ENCODE assay signal across 9 cellular contexts in genomic region chr15:90142216-90143175, GRCh38. TPM values are rescaled to one million over a fixed set of nuclear protein-coding genes. Genes with fewer than 3 reads are reported as not detected.
A peak's percentile ranks its signal among the peaks of the same experiment; 100 is the strongest.
DNase-seq lines count a peak whose midpoint lies in the region; ATAC-seq and TF ChIP-seq lines count a peak whose summit lies in the region.
"Had no signal": no experiment of that assay in that cellular context is flagged by ENCODE, and none has a peak within 500 bp of the region (broad histone marks: within the 10 kb centered on the region; RNA-seq: fewer than 3 reads in every experiment).

No MANE protein-coding gene starts in this region.

- no peaks in the 10 kb centered on the region for H3K9me3 Mint-ChIP-seq in MCF 10A (ENCODE audit: unreplicated experiment)

- ATAC-seq in GM21447 (IDR thresholded peaks at IDR 0.05; ENCODE audit: unreplicated experiment) (no peak), HG03571 (IDR thresholded peaks at IDR 0.05; ENCODE audit: unreplicated experiment) (no peak)

- no peak overlapping the region for H3K27ac Mint-ChIP-seq in MCF 10A (ENCODE audit: low read depth, unreplicated experiment)

- no peaks in the 10 kb centered on the region for H3K36me3 ChIP-seq in sigmoid colon

- CTCF ChIA-PET in MCF 10A (lab: Yijun Ruan, JAX): interaction anchor here (0.6 to 3.7 kb wide), 25 partner anchors 8 to 1535 kb away, joined by 3 to 32 read pairs (median 5); partner anchors contain the start of genes CIB1, GDPGP1 and TTLL13

- H3K4me3 Mint-ChIP-seq in MCF 10A (ENCODE audit: unreplicated experiment): no peak overlapping the region

- POLR2A ChIA-PET in MCF 10A (lab: Yijun Ruan, JAX): interaction anchor here (0.7 to 1.5 kb wide), 6 partner anchors 42 to 403 kb away, joined by 3 to 7 read pairs (median 4); no protein-coding TSS in a partner anchor

- peak overlapping the region in 1 of 4 donors; percentile 51 for H3K27ac ChIP-seq in sigmoid colon

- TF ChIP-seq CTCF in NB4 (IDR thresholded peaks at IDR 0.05; ENCODE audit: low read depth, low read length) (no peak), sigmoid colon (IDR thresholded peaks at IDR 0.05) (no peak), MCF 10A (IDR thresholded peaks at IDR 0.05; ENCODE audit: unreplicated experiment) (no peak)

- peaks cover 0 to 20% (median 13%) of the 10 kb centered on the region in 4 donors for H3K4me1 ChIP-seq in sigmoid colon

- no peaks in the 10 kb centered on the region for H3K27me3 Mint-ChIP-seq in MCF 10A (ENCODE audit: insufficient read depth, unreplicated experiment)

- WGBS in sigmoid colon, 2 donors: 72 to 77% methylated on average over 21 of the region's 21 CpGs

- H3K36me3 Mint-ChIP-seq in MCF 10A (ENCODE audit: insufficient read depth, unreplicated experiment): no peaks in the 10 kb centered on the region

- no peaks in the 10 kb centered on the region for H3K9me3 ChIP-seq in sigmoid colon

- no peak for TF ChIP-seq POLR2A in NB4 (IDR thresholded peaks at IDR 0.05; ENCODE audit: extremely low read depth, insufficient read length)
- TF ChIP-seq POLR2A in sigmoid colon (IDR thresholded peaks at IDR 0.05): no peak

- no TSS peak for BruUV-seq in MCF 10A (replicated peaks; lab: Mats Ljungman, UMichigan)

- no peaks in the 10 kb centered on the region for H3K27me3 ChIP-seq in sigmoid colon

- intact Hi-C loops in sigmoid colon (cut with DNase I) (no loop called here), MCF 10A (cut with micrococcal nuclease) (loop anchor here (1.0 kb wide), 1 partner anchor 144 kb away; no protein-coding TSS in a partner anchor)

- no peaks in the 10 kb centered on the region for H3K4me1 Mint-ChIP-seq in MCF 10A (ENCODE audit: insufficient read depth, unreplicated experiment)

- TF ChIP-seq EP300 in sigmoid colon (IDR thresholded peaks at IDR 0.05): no peak

- H3K4me3 ChIP-seq in NB4 (ENCODE audit: low read depth, low read length) (peak overlapping the region; percentile 35), sigmoid colon (no peak overlapping the region)

- peak; percentile 88 for DNase-seq in NB4 (ENCODE audit: low read depth)
- peak; percentile 13 to 17 for DNase-seq in activated CD4-positive, alpha-beta T cell treated with anti-CD3 and anti-CD28 coated beads for 24 hours (ENCODE audit: low read depth in 2 of 2)
- DNase-seq in effector CD4-positive, alpha-beta T cell: peak; percentile 23
- DNase-seq in stimulated activated CD8-positive, alpha-beta memory T cell treated with anti-CD3 and anti-CD28 coated beads, Interleukin-15, amount 100 ng/mL, for 48 hours (ENCODE audit: low read depth in 2 of 2): peak; percentile 12 to 30
- no peak for DNase-seq in sigmoid colon
- DNase-seq in MCF 10A (ENCODE audit: unreplicated experiment): no peak
- DNase-seq: NCI-H446 treated with DMSO at 0.1 percent for 48 hours had no signal

RNA-seq across cellular contexts. Expression of gene IDH2, which starts 40.2 kb away (rescaled TPM):
- total RNA-seq in sigmoid colon: 100 to 1,000 TPM in 3 of 4 donors, 10 to 100 TPM in 1; 77.2 to 164 (median 116) TPM
- polyA plus RNA-seq in sigmoid colon: 100 to 1,000 TPM in 1 of 3 donors, 10 to 100 TPM in 2; 43.8 to 210 (median 90.2) TPM
- total RNA-seq in MCF 10A (2022): 4.2 and 10.2 TPM in 2 replicates

RNA-seq across cellular contexts. Expression of gene SEMA4B, which starts 58.6 kb away (rescaled TPM):
- total RNA-seq in sigmoid colon (10 to 100 TPM; 42.0 to 72.4 (median 58.6) TPM), MCF 10A (2022) (38.6 and 46.4 TPM in 2 replicates)
- 10 to 100 TPM; 10.6 to 94.5 (median 11.4) TPM for polyA plus RNA-seq in sigmoid colon

Comparison
In these comparisons a context has a peak if more than half of its experiments do, and no peak if none do; other contexts are left out.
1. DNase-seq: peak in NB4 (single experiment), activated CD4-positive, alpha-beta T cell treated with anti-CD3 and anti-CD28 coated beads for 24 hours (2 of 2), effector CD4-positive, alpha-beta T cell (single experiment) and stimulated activated CD8-positive, alpha-beta memory T cell treated with anti-CD3 and anti-CD28 coated beads, Interleukin-15, amount 100 ng/mL, for 48 hours (2 of 2); none in sigmoid colon (single experiment) and MCF 10A (single experiment).